In the genomic region with DNA sequence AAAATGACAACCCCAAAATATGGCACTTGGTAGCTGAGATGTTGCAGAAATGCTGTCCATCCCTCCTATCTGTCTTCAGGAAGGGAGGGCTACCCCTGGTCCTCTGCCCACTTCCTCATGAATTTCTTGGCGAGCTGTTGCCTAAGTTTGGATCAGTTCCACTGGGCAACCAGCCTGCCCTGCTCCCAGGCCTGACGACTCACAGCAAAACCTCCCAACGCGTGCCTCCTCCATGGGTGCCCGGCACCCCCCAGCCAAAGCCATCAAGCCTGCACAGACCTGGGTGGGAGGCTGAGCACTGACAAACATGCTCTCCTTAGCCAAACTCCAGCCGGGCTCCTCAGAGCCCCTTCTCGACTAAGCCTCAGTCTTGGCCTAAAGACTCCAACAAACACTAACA, we compare ENCODE assay signal across 14 cellular contexts. TPM values are rescaled to one million over a fixed set of nuclear protein-coding genes. Genes with fewer than 3 reads are reported as not detected.
DNase-seq lines count a peak whose midpoint lies in the region; ATAC-seq and TF ChIP-seq lines count a peak whose summit lies in the region.
"Had no signal": no experiment of that assay in that cellular context is flagged by ENCODE, and none has a peak within 500 bp of the region (broad histone marks: within the 10 kb centered on the region; RNA-seq: fewer than 3 reads in every experiment).

No MANE protein-coding gene starts in this region.

- no peak overlapping the region for H2BK15ac ChIP-seq in IMR-90 (ENCODE audit: low read depth, low read length)

- H3K4me2 ChIP-seq in IMR-90 (ENCODE audit: low read depth, low read length): no peak overlapping the region
- H3K4me2 ChIP-seq in GM23338: no peak overlapping the region

- no peaks in the 10 kb centered on the region for H3K9me2 ChIP-seq in GM23338 (ENCODE audit: insufficient read depth)

- no peak overlapping the region for H4K5ac ChIP-seq in IMR-90 (ENCODE audit: low read depth, low read length)

- no peaks in the 10 kb centered on the region for H3K9me3 ChIP-seq in IMR-90 (ENCODE audit: control insufficient read depth, insufficient read depth, low read length)
- no peaks in the 10 kb centered on the region for H3K9me3 ChIP-seq in stomach
- H3K9me3 ChIP-seq: esophagus muscularis mucosa had no signal

- no TSS peak for BruUV-seq in IMR-90 (replicated peaks; lab: Mats Ljungman, UMichigan)
- no TSS peak for BruUV-seq in Calu3 (replicated peaks; lab: Mats Ljungman, UMichigan)

- H3K4me1 ChIP-seq in IMR-90 (ENCODE audit: control insufficient read depth, insufficient read depth, low read length): peaks cover 10% of the 10 kb centered on the region; the same call in 1 of the 2 replicates
- peaks cover 6 to 54% (median 30%) of the 10 kb centered on the region in 4 donors for H3K4me1 ChIP-seq in stomach
- no peaks in the 10 kb centered on the region for H3K4me1 ChIP-seq in GM23338 (ENCODE audit: insufficient read depth)

- H3K79me2 ChIP-seq in GM23338 (replicated peaks; ENCODE audit: insufficient read depth): no peaks in the 10 kb centered on the region

- TF ChIP-seq POLR2A in IMR-90 (IDR thresholded peaks at IDR 0.05; ENCODE audit: low read depth, low read length) (no peak), stomach (IDR thresholded peaks at IDR 0.05) (no peak)

- H3K9me1 ChIP-seq in IMR-90 (ENCODE audit: insufficient read depth, low read length): peaks cover 6% of the 10 kb centered on the region

- no peak overlapping the region for H3K56ac ChIP-seq in IMR-90 (ENCODE audit: extremely low read depth, insufficient read depth, low read length)

- intact Hi-C loops in IMR-90 (cut with micrococcal nuclease) (no loop called here), stomach (cut with DNase I; ENCODE audit: low total_unique reads) (no loop called here), Calu3 (cut with micrococcal nuclease; ENCODE audit: unreplicated experiment) (no loop called here)

- H4K8ac ChIP-seq in IMR-90 (ENCODE audit: low read depth in 2 of 2, low read length in 2 of 2): no peak overlapping the region

- no peaks in the 10 kb centered on the region for H3K27me3 ChIP-seq in IMR-90 (ENCODE audit: control insufficient read depth, insufficient read depth, low read length)
- peaks cover 0 to 5% (median 0%) of the 10 kb centered on the region in 3 donors for H3K27me3 ChIP-seq in stomach
- no peaks in the 10 kb centered on the region for H3K27me3 ChIP-seq in GM23338 (ENCODE audit: insufficient read depth)
- H3K27me3 ChIP-seq: esophagus muscularis mucosa had no signal

- 0 out of 2 replicates have a peak overlapping the region, but pooled peaks have one; percentile 14 for H3K14ac ChIP-seq in IMR-90 (replicated peaks; ENCODE audit: low read depth, low read length)

- ATAC-seq in IMR-90 (ENCODE audit: low read depth): no peak
- ATAC-seq in GM23338: no peak
- ATAC-seq in GM21515 (IDR thresholded peaks at IDR 0.05; ENCODE audit: unreplicated experiment): no peak

- TF ChIP-seq CTCF in IMR-90 (conservative IDR thresholded peaks at IDR 0.05; ENCODE audit: low read depth, low read length) (no peak), stomach (IDR thresholded peaks at IDR 0.05) (no peak), GM23338 (conservative IDR thresholded peaks at IDR 0.05; ENCODE audit: low read depth in 2 of 2) (no peak), Calu3 (IDR thresholded peaks at IDR 0.05; ENCODE audit: unreplicated experiment) (no peak)

- in situ Hi-C loops in IMR-90 (cut with MboI; ENCODE audit: low sequenced_read_pairs): no loop called here

- WGBS in IMR-90 (ENCODE audit: extremely low coverage in 2 of 2, insufficient read length in 1 of 2), 2 experiments: 45% methylated on average over 5 of the region's 7 CpGs; no CpG with 5 or more reads in 1 of the 2 experiments
- WGBS in stomach, 5 donors: 19 to 57% (median 52%) methylated on average over 4 to 7 of the region's 7 CpGs

- no peak overlapping the region for H2AFZ ChIP-seq in IMR-90 (replicated peaks; ENCODE audit: low read length, poor library complexity)
- H2AFZ ChIP-seq in GM23338: no peak overlapping the region

- no peak overlapping the region for H2AK5ac ChIP-seq in IMR-90 (ENCODE audit: low read depth, low read length)

- H3K27ac ChIP-seq in IMR-90 (ENCODE audit: insufficient read depth, low read length) (no peak overlapping the region), stomach (peak overlapping the region in 3 of 5 donors; percentile 4 to 47 (median 33)), GM23338 (ENCODE audit: low read depth) (no peak overlapping the region)
- H3K27ac ChIP-seq: esophagus muscularis mucosa had no signal

- H3K4me3 Mint-ChIP-seq in GM23338 (no peak overlapping the region), Calu3 (ENCODE audit: low read depth, unreplicated experiment) (no peak overlapping the region)
- H3K4me3 Mint-ChIP-seq: CD4-positive, CD25-positive, alpha-beta regulatory T cell; mesothelial cell of epicardium had no signal

- DNase-seq in IMR-90 (no peak), cerebellar cortex (ENCODE audit: low spot score) (peak; percentile 74), hippocampal formation (lab: John Stamatoyannopoulos, UW) (peak; percentile 31 to 43), stomach (no peak), GM23338 (ENCODE audit: low spot score) (no peak), Calu3 (no peak), DMS79 (lab: John Stamatoyannopoulos, UW) (no peak)
- DNase-seq: activated T-cell treated with anti-CD3 and anti-CD28 coated beads, Interleukin-2, amount 50 U/mL, for 1 hour; CD4-positive, CD25-positive, alpha-beta regulatory T cell; NCI-H146; NCI-H524 treated with DMSO at 0.1 percent for 48 hours had no signal

- H3K27ac Mint-ChIP-seq in GM23338 (no peak overlapping the region), Calu3 (ENCODE audit: unreplicated experiment) (no peak overlapping the region)
- H3K27ac Mint-ChIP-seq: CD4-positive, CD25-positive, alpha-beta regulatory T cell; mesothelial cell of epicardium had no signal

- POLR2A ChIA-PET in IMR-90 (lab: Charles Lee; ENCODE audit: unreplicated experiment): no interaction called here

- no peak overlapping the region for H2BK120ac ChIP-seq in IMR-90 (ENCODE audit: low read depth, low read length)

- H3K9ac ChIP-seq in IMR-90 (ENCODE audit: low read depth, low read length): no peak overlapping the region

- peaks cover 13% of the 10 kb centered on the region; the same call in 1 of the 2 replicates for H3K36me3 ChIP-seq in IMR-90 (ENCODE audit: control insufficient read depth, insufficient read depth, low read length)
- no peaks in the 10 kb centered on the region for H3K36me3 ChIP-seq in stomach
- no peaks in the 10 kb centered on the region for H3K36me3 ChIP-seq in GM23338 (ENCODE audit: insufficient read depth)

- H4K20me1 ChIP-seq in IMR-90 (ENCODE audit: insufficient read depth, low read length) (peaks cover 9% of the 10 kb centered on the region), GM23338 (replicated peaks; ENCODE audit: insufficient read depth) (no peaks in the 10 kb centered on the region)

- H3K4me3 ChIP-seq in IMR-90 (ENCODE audit: insufficient read depth, low read depth, low read length) (no peak overlapping the region), stomach (no peak overlapping the region), GM23338 (no peak overlapping the region)
- H3K4me3 ChIP-seq: esophagus muscularis mucosa had no signal

- H2BK5ac ChIP-seq in IMR-90 (ENCODE audit: low read depth, low read length, poor library complexity, severe bottlenecking): no peak overlapping the region

- no peak overlapping the region for H3K18ac ChIP-seq in IMR-90 (ENCODE audit: low read depth, low read length)

- no peaks in the 10 kb centered on the region for H3F3A ChIP-seq in GM23338 (replicated peaks; ENCODE audit: low read depth)

- H2BK20ac ChIP-seq in IMR-90 (ENCODE audit: low read depth, low read length): no peak overlapping the region

- peaks cover 4 to 34% of the 10 kb centered on the region in 2 experiments for H3K79me1 ChIP-seq in IMR-90 (ENCODE audit: low read depth in 1 of 2, low read length in 2 of 2)

- dilution Hi-C loops in IMR-90 (cut with HindIII; ENCODE audit: low sequenced_read_pairs, unreplicated experiment): no loop called here

- no peaks in the 10 kb centered on the region; the same call in 2 of the 3 replicates for H3K9me3 Mint-ChIP-seq in GM23338
- H3K9me3 Mint-ChIP-seq in Calu3 (ENCODE audit: low read depth, unreplicated experiment): no peaks in the 10 kb centered on the region
- H3K9me3 Mint-ChIP-seq: mesothelial cell of epicardium had no signal

- H4K91ac ChIP-seq in IMR-90 (ENCODE audit: insufficient read depth, low read depth, low read length): no peak overlapping the region

- H3K4ac ChIP-seq in IMR-90 (ENCODE audit: low read depth, low read length): no peak overlapping the region

- TF ChIP-seq EP300 in stomach (IDR thresholded peaks at IDR 0.05): no peak

- H3K23ac ChIP-seq in IMR-90 (ENCODE audit: low read depth, low read length): no peak overlapping the region

- no peak overlapping the region for H2AK9ac ChIP-seq in IMR-90 (replicated peaks; ENCODE audit: low read depth, low read length, poor library complexity)

- peaks cover 9% of the 10 kb centered on the region for H3K27me3 Mint-ChIP-seq in GM23338 (ENCODE audit: insufficient read depth, low read depth, poor library complexity)
- H3K27me3 Mint-ChIP-seq in Calu3 (ENCODE audit: unreplicated experiment): peaks cover 61% of the 10 kb centered on the region

- TF ChIP-seq RAD21 in IMR-90 (IDR thresholded peaks at IDR 0.05; ENCODE audit: low read length): no peak

- H3K4me1 Mint-ChIP-seq in GM23338 (peaks cover 8% of the 10 kb centered on the region), Calu3 (ENCODE audit: low read depth, unreplicated experiment) (no peaks in the 10 kb centered on the region)
- H3K4me1 Mint-ChIP-seq: CD4-positive, CD25-positive, alpha-beta regulatory T cell had no signal

- CTCF ChIA-PET in IMR-90 (lab: Yijun Ruan, JAX): no interaction called here
- CTCF ChIA-PET in Calu3 (lab: Charles Lee): no interaction called here

- H3K36me3 Mint-ChIP-seq in GM23338 (ENCODE audit: low read depth): no peaks in the 10 kb centered on the region; the same call in 2 of the 3 replicates
- no peaks in the 10 kb centered on the region for H3K36me3 Mint-ChIP-seq in Calu3 (ENCODE audit: insufficient read depth, unreplicated experiment)
- H3K36me3 Mint-ChIP-seq: CD4-positive, CD25-positive, alpha-beta regulatory T cell; mesothelial cell of epicardium had no signal

RNA-seq across cellular contexts. Expression of gene VSTM4, which starts 8.9 kb away (rescaled TPM):
- total RNA-seq in IMR-90 (2012; rRNA removed): 2.5 and 2.9 TPM in 2 replicates
- polyA plus RNA-seq in IMR-90 (2012; rRNA removed): 2.1 and 2.4 TPM in 2 replicates
- polyA plus RNA-seq in IMR-90 (2012; cell fraction: cytosol; rRNA removed): 1.2 and 1.3 TPM in 2 replicates
- 0.76 and 2.5 TPM in 2 replicates for polyA plus RNA-seq in IMR-90 (2012; cell fraction: nucleus; rRNA removed; ENCODE audit: low replicate concordance)
- 10 to 100 TPM in 2 of 5 donors, 1 to 10 TPM in 2, under 1 TPM in 1; 0.58 to 23.1 (median 3.8) TPM for total RNA-seq in stomach
- polyA plus RNA-seq in stomach: 1 to 10 TPM; 2.1 to 3.1 (median 2.1) TPM
- total RNA-seq in GM23338 (2014; rRNA removed; shearing (Covaris generic)): 0.23 and 0.66 TPM in 2 replicates
- polyA plus RNA-seq in GM23338 (2016; fragmentation: Nextera tagmentation; extraction: Ambion mirVana): 0.21 and 0.56 TPM in 2 replicates
- total RNA-seq in Calu3 (2022): not detected in 2 replicates
- total RNA-seq: CD4-positive, CD25-positive, alpha-beta regulatory T cell had no signal

RNA-seq across cellular contexts. Expression of gene FAM170B, which starts 27.4 kb away (rescaled TPM):
- total RNA-seq in IMR-90 (2012; rRNA removed) (not detected in 2 replicates), stomach (not detected), Calu3 (2022) (not detected in 2 replicates)
- polyA plus RNA-seq in IMR-90 (2012; rRNA removed) (not detected in 2 replicates), stomach (not detected), GM23338 (2016; fragmentation: Nextera tagmentation; extraction: Ambion mirVana) (not detected in 2 replicates)
- not detected in 2 replicates for polyA plus RNA-seq in IMR-90 (2012; cell fraction: cytosol; rRNA removed)
- polyA plus RNA-seq in IMR-90 (2012; cell fraction: nucleus; rRNA removed; ENCODE audit: low replicate concordance): not detected in 2 replicates
- total RNA-seq in GM23338 (2014; rRNA removed; shearing (Covaris generic)): not detected in 2 replicates
- total RNA-seq: CD4-positive, CD25-positive, alpha-beta regulatory T cell; esophagus muscularis mucosa; mesothelial cell of epicardium had no signal
- polyA plus RNA-seq: CD4-positive, CD25-positive, alpha-beta regulatory T cell had no signal

Comparison
In these comparisons a context has a peak if more than half of its experiments do, and no peak if none do; other contexts are left out.
1. DNase-seq: peak in cerebellar cortex (single experiment) and hippocampal formation (2 of 2); none in IMR-90 (single experiment), stomach (single experiment), GM23338 (single experiment), Calu3 (single experiment) and DMS79 (single experiment).
2. H3K27ac ChIP-seq: peak in stomach (3 of 5); none in IMR-90 (single experiment) and GM23338 (single experiment).